Comparison of ENCODE assay signal across 1 cellular context in the genomic region with DNA sequence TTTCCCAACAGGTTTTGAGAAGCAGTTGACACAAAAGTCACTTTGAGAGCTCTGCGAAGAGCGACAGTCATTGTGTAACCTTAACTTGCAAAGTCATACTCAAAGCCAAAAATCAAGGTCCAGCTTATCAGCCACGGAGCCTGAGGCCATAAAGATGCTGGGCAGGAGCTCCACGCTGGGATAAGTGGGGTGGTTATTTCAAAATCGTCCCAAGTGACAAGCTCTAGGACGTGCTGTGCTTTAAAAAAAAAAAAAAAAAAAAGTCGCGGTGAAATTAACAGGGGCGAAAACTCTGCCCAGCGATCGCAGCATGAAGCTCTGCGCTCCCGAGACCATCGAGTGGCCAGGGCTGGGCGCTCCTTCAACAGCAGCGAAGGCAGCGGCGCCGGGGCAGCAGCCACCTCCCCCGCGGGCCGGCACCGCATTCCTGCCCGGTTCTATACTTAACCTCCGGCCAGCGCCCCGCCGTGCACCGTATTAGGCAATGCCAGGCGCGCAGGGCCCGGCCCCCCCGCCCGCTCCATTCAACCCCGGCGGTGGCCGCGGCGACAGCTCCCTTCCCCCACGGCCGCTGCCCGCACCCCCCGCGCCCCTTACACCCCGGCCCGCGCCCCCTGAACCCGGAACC.
TF ChIP-seq lines count a peak whose summit lies in the region.

No MANE protein-coding gene starts in this region.

TF ChIP-seq in HepG2, 621 proteins besides CTCF, POLR2A, EP300 and RAD21 (continued from another document and continues in another):
- TF ChIP-seq LCORL (IDR thresholded peaks at IDR 0.05) (no peak), LCORL (CRISPR knock-in tag; IDR thresholded peaks at IDR 0.05) (0 out of 2 replicates have a peak, but pooled peaks have one; percentile 42), ASH2L (IDR thresholded peaks at IDR 0.05; ENCODE audit: insufficient read length, low read depth, low read length) (peak; percentile 54), GTF2F1 (IDR thresholded peaks at IDR 0.05; ENCODE audit: low read length) (no peak), NFATC3 (CRISPR knock-in tag; IDR thresholded peaks at IDR 0.05) (no peak), HNRNPK (IDR thresholded peaks at IDR 0.05; ENCODE audit: low read depth, low read length, poor library complexity, severe bottlenecking) (peak; percentile 64), NFE2 (CRISPR knock-in tag; IDR thresholded peaks at IDR 0.05) (peak; percentile 67), ZNF136 (CRISPR knock-in tag; IDR thresholded peaks at IDR 0.05; ENCODE audit: low read depth) (no peak), RXRA (CRISPR knock-in tag; IDR thresholded peaks at IDR 0.05) (peak; percentile 62; the same call in 1 of the 2 replicates), USF2 (IDR thresholded peaks at IDR 0.05; ENCODE audit: low read depth, low read length) (no peak), USF2 (CRISPR knock-in tag; IDR thresholded peaks at IDR 0.05; ENCODE audit: borderline replicate concordance) (peak; percentile 33; the same call in 1 of the 2 replicates), MAF1 (CRISPR knock-in tag; IDR thresholded peaks at IDR 0.05; ENCODE audit: borderline replicate concordance) (0 out of 2 replicates have a peak, but pooled peaks have one; percentile 7), MEIS1 (CRISPR knock-in tag; IDR thresholded peaks at IDR 0.05; ENCODE audit: borderline replicate concordance) (no peak), HMGXB4 (CRISPR knock-in tag; IDR thresholded peaks at IDR 0.05; ENCODE audit: borderline replicate concordance in 1 of 2, low read depth in 1 of 2) (peak in 1 of 2 experiments; percentile 53; a peak in 1 of 4 replicates), RBAK (CRISPR knock-in tag; IDR thresholded peaks at IDR 0.05) (no peak), ZNF367 (CRISPR knock-in tag; IDR thresholded peaks at IDR 0.05; ENCODE audit: borderline replicate concordance) (no peak), ZNF652 (CRISPR knock-in tag; IDR thresholded peaks at IDR 0.05; ENCODE audit: borderline replicate concordance, low read depth) (no peak), HNRNPLL (IDR thresholded peaks at IDR 0.05; ENCODE audit: low read depth, low read length, poor library complexity, severe bottlenecking) (peak; percentile 78), ZNF629 (CRISPR knock-in tag; conservative IDR thresholded peaks at IDR 0.05) (no peak), NCOA2 (CRISPR knock-in tag; IDR thresholded peaks at IDR 0.05) (peak; percentile 32; the same call in 1 of the 2 replicates), BHLHE40 (IDR thresholded peaks at IDR 0.05; ENCODE audit: low read length) (no peak), NPAS2 (CRISPR knock-in tag; IDR thresholded peaks at IDR 0.05; ENCODE audit: borderline replicate concordance) (no peak), ZSCAN9 (CRISPR knock-in tag; IDR thresholded peaks at IDR 0.05; ENCODE audit: borderline replicate concordance) (no peak), HMG20A (CRISPR knock-in tag; IDR thresholded peaks at IDR 0.05; ENCODE audit: borderline replicate concordance) (no peak), CEBPG (CRISPR knock-in tag; IDR thresholded peaks at IDR 0.05) (peak; percentile 69), GABPB1 (CRISPR knock-in tag; IDR thresholded peaks at IDR 0.05) (peak; percentile 56; the same call in 1 of the 2 replicates), ZNF383 (CRISPR knock-in tag; IDR thresholded peaks at IDR 0.05; ENCODE audit: borderline replicate concordance) (no peak), POGK (CRISPR knock-in tag; conservative IDR thresholded peaks at IDR 0.05) (peak; percentile 60; the same call in 1 of the 2 replicates), MTF2 (CRISPR knock-in tag; IDR thresholded peaks at IDR 0.05; ENCODE audit: borderline replicate concordance) (no peak), ZNF746 (CRISPR knock-in tag; IDR thresholded peaks at IDR 0.05) (no peak), CENPT (CRISPR knock-in tag; IDR thresholded peaks at IDR 0.05; ENCODE audit: low read depth) (no peak), STAG1 (CRISPR knock-in tag; IDR thresholded peaks at IDR 0.05) (no peak), ZNF552 (CRISPR knock-in tag; IDR thresholded peaks at IDR 0.05; ENCODE audit: borderline replicate concordance) (no peak), IRX3 (CRISPR knock-in tag; IDR thresholded peaks at IDR 0.05; ENCODE audit: borderline replicate concordance, low read depth) (no peak), BCL6 (CRISPR knock-in tag; IDR thresholded peaks at IDR 0.05) (no peak), ZNF468 (CRISPR knock-in tag; IDR thresholded peaks at IDR 0.05) (no peak), ZNF3 (CRISPR knock-in tag; IDR thresholded peaks at IDR 0.05) (no peak), CEBPB (IDR thresholded peaks at IDR 0.05; ENCODE audit: borderline replicate concordance, low read depth, low read length) (peak; percentile 84; the same call in 1 of the 2 replicates)
- TF ChIP-seq, protein P1, sequence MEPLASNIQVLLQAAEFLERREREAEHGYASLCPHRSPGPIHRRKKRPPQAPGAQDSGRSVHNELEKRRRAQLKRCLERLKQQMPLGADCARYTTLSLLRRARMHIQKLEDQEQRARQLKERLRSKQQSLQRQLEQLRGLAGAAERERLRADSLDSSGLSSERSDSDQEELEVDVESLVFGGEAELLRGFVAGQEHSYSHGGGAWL (CRISPR knock-in tag; IDR thresholded peaks at IDR 0.05), result 0 out of 2 replicates have a peak, but pooled peaks have one; percentile 10
- TF ChIP-seq, protein P2, sequence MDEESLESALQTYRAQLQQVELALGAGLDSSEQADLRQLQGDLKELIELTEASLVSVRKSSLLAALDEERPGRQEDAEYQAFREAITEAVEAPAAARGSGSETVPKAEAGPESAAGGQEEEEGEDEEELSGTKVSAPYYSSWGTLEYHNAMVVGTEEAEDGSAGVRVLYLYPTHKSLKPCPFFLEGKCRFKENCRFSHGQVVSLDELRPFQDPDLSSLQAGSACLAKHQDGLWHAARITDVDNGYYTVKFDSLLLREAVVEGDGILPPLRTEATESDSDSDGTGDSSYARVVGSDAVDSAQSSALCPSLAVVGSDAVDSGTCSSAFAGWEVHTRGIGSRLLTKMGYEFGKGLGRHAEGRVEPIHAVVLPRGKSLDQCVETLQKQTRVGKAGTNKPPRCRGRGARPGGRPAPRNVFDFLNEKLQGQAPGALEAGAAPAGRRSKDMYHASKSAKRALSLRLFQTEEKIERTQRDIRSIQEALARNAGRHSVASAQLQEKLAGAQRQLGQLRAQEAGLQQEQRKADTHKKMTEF (CRISPR knock-in tag; IDR thresholded peaks at IDR 0.05), result peak; percentile 2; the same call in 1 of the 2 replicates
- TF ChIP-seq, protein P3, sequence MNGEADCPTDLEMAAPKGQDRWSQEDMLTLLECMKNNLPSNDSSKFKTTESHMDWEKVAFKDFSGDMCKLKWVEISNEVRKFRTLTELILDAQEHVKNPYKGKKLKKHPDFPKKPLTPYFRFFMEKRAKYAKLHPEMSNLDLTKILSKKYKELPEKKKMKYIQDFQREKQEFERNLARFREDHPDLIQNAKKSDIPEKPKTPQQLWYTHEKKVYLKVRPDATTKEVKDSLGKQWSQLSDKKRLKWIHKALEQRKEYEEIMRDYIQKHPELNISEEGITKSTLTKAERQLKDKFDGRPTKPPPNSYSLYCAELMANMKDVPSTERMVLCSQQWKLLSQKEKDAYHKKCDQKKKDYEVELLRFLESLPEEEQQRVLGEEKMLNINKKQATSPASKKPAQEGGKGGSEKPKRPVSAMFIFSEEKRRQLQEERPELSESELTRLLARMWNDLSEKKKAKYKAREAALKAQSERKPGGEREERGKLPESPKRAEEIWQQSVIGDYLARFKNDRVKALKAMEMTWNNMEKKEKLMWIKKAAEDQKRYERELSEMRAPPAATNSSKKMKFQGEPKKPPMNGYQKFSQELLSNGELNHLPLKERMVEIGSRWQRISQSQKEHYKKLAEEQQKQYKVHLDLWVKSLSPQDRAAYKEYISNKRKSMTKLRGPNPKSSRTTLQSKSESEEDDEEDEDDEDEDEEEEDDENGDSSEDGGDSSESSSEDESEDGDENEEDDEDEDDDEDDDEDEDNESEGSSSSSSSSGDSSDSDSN (CRISPR knock-in tag; IDR thresholded peaks at IDR 0.05), result peak; percentile 61; the same call in 1 of the 2 replicates
- TF ChIP-seq, protein P4, sequence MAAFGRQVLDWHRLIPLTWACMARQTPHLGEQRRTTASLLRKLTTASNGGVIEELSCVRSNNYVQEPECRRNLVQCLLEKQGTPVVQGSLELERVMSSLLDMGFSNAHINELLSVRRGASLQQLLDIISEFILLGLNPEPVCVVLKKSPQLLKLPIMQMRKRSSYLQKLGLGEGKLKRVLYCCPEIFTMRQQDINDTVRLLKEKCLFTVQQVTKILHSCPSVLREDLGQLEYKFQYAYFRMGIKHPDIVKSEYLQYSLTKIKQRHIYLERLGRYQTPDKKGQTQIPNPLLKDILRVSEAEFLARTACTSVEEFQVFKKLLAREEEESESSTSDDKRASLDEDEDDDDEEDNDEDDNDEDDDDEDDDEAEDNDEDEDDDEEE (CRISPR knock-in tag; IDR thresholded peaks at IDR 0.05), result no peak
- TF ChIP-seq, protein P5, sequence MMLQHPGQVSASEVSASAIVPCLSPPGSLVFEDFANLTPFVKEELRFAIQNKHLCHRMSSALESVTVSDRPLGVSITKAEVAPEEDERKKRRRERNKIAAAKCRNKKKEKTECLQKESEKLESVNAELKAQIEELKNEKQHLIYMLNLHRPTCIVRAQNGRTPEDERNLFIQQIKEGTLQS (CRISPR knock-in tag; IDR thresholded peaks at IDR 0.05), result no peak
